In genomic region chrX:30060718-30061117, GRCh38 we compare ENCODE assay signal across 1 cellular context.
TF ChIP-seq lines count a peak whose summit lies in the region.

No MANE protein-coding gene starts in this region.

TF ChIP-seq in H1, 55 proteins besides CTCF, POLR2A, EP300 and RAD21 (continued from another document):
- no peak for TF ChIP-seq CHD7 (IDR thresholded peaks at IDR 0.05; ENCODE audit: insufficient replicate concordance, low read length)
- no peak for TF ChIP-seq BCL11A (IDR thresholded peaks at IDR 0.05; ENCODE audit: low read depth in 2 of 2, low read length in 2 of 2)
- no peak for TF ChIP-seq EZH2 (IDR thresholded peaks at IDR 0.05; ENCODE audit: low read depth, low read length, severe bottlenecking)
- no peak for TF ChIP-seq ATF3 (IDR thresholded peaks at IDR 0.05; ENCODE audit: insufficient read depth, low read depth, low read length)
- no peak for TF ChIP-seq BRCA1 (IDR thresholded peaks at IDR 0.05; ENCODE audit: low read depth, low read length)
- no peak for TF ChIP-seq KDM5A (IDR thresholded peaks at IDR 0.05; ENCODE audit: low read length)
- no peak for TF ChIP-seq POLR2AphosphoS5 (IDR thresholded peaks at IDR 0.05; ENCODE audit: low read depth, low read length)
- TF ChIP-seq MAFK (IDR thresholded peaks at IDR 0.05; ENCODE audit: low read depth, low read length), result no peak
- TF ChIP-seq JUN (IDR thresholded peaks at IDR 0.05; ENCODE audit: low read depth, low read length), result no peak
- no peak for TF ChIP-seq MAX (IDR thresholded peaks at IDR 0.05)
TF ChIP-seq in H1: peak in this region for 0.
